ENCODE assay signal across 9 cellular contexts in the genomic region with DNA sequence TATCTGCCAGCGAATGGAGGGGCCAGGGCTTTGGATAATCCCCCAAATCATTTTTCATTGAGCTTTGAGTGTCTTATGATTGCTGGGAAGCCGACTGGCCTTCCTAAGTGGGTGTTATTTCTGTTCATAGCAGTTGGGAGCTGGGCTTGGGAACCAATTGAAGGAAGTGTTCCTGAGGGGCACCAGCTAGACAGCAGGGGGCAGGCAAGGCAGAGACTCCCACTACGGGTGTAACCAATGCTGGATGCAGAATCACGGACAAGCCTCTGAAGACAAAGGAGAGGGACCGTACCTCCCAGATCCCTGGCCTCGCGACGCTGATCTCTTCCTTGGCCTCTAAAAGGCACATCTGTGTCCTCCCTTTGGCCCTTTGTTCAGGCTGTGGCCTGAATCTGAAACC.
DNase-seq lines count a peak whose midpoint lies in the region; ATAC-seq, FAIRE-seq and TF ChIP-seq lines count a peak whose summit lies in the region.
"Had no signal": no experiment of that assay in that cellular context is flagged by ENCODE, and none has a peak within 500 bp of the region (broad histone marks: within the 10 kb centered on the region; RNA-seq: fewer than 3 reads in every experiment).

No MANE protein-coding gene starts in this region.

- peak; percentile 35 for FAIRE-seq in urothelium cell line (lab: Jason Lieb, UNC)

- ATAC-seq in GM19463 (IDR thresholded peaks at IDR 0.05; ENCODE audit: unreplicated experiment), result no peak
- ATAC-seq in GM18907 (IDR thresholded peaks at IDR 0.05; ENCODE audit: unreplicated experiment), result no peak
- no peak for ATAC-seq in HG03432 (IDR thresholded peaks at IDR 0.05; ENCODE audit: unreplicated experiment)

- peak; percentile 42 for TF ChIP-seq CTCF in NB4 (IDR thresholded peaks at IDR 0.05; ENCODE audit: low read depth, low read length)

- peak; percentile 87 for DNase-seq in D341Med (ENCODE audit: low spot score)
- peak; percentile 32 for DNase-seq in NB4 (ENCODE audit: low read depth)
- peak in 41 of 56 donors; percentile 5 to 74 (median 32) for DNase-seq in amygdala (lab: John Stamatoyannopoulos, UW)
- DNase-seq in iris pigment epithelial cell (ENCODE audit: low read depth), result peak; percentile 36
- peak; percentile 59 for DNase-seq in urothelium cell line (ENCODE audit: low spot score)
- DNase-seq: stimulated activated naive B cell treated with anti-CD40 and anti-IgM and Interleukin-4, amounts not matched to agents 10 μg/mL and 1 μg/mL and 100 μg/mL, for 72 hours had no signal

- no peak overlapping the region for H3K4me3 ChIP-seq in NB4 (ENCODE audit: low read depth, low read length)

- no peak for TF ChIP-seq POLR2A in NB4 (IDR thresholded peaks at IDR 0.05; ENCODE audit: extremely low read depth, insufficient read length)

Comparison
In these comparisons a context has a peak if more than half of its experiments do, and no peak if none do; other contexts are left out.
1. DNase-seq: peak in every context shown above with its lines; median percentile 87 in D341Med; 59 in urothelium cell line; 36 in iris pigment epithelial cell; 32 in NB4; 32 in amygdala.